ENCODE assay signal across 20 cellular contexts in genomic region chr18:43559507-43559906, GRCh38.
DNase-seq lines count a peak whose midpoint lies in the region; ATAC-seq and TF ChIP-seq lines count a peak whose summit lies in the region.
"Had no signal": no experiment of that assay in that cellular context is flagged by ENCODE, and none has a peak within 500 bp of the region (broad histone marks: within the 10 kb centered on the region; RNA-seq: fewer than 3 reads in every experiment).

No MANE protein-coding gene starts in this region.

- no peaks in the 10 kb centered on the region for H3K4me1 Mint-ChIP-seq in CD14-positive monocyte
- peaks cover 5% of the 10 kb centered on the region for H3K4me1 Mint-ChIP-seq in chondrocyte (ENCODE audit: low read depth)
- H3K4me1 Mint-ChIP-seq: CD4-positive, alpha-beta memory T cell had no signal

- H3K4me3 Mint-ChIP-seq in CD14-positive monocyte (no peak overlapping the region), chondrocyte (ENCODE audit: unreplicated experiment) (no peak overlapping the region)
- H3K4me3 Mint-ChIP-seq: CD4-positive, alpha-beta memory T cell; HFFc6 had no signal

- peaks cover 0 to 3% (median 1%) of the 10 kb centered on the region in 3 donors for H3K27me3 Mint-ChIP-seq in CD14-positive monocyte (ENCODE audit: low read depth in 3 of 3)
- peaks cover 29% of the 10 kb centered on the region for H3K27me3 Mint-ChIP-seq in chondrocyte (ENCODE audit: low read depth)
- H3K27me3 Mint-ChIP-seq: CD4-positive, alpha-beta memory T cell had no signal

- TF ChIP-seq CTCF in CD14-positive monocyte (IDR thresholded peaks at IDR 0.05) (no peak), chondrocyte (IDR thresholded peaks at IDR 0.05) (no peak)

- intact Hi-C loops in CD14-positive monocyte (cut with micrococcal nuclease) = no loop called here

- peak overlapping the region in 1 of 7 donors; percentile 43 for H3K27ac Mint-ChIP-seq in CD14-positive monocyte
- no peak overlapping the region for H3K27ac Mint-ChIP-seq in chondrocyte (ENCODE audit: unreplicated experiment)
- H3K27ac Mint-ChIP-seq: CD4-positive, alpha-beta memory T cell; HFFc6 had no signal

- H3K9me3 Mint-ChIP-seq in CD14-positive monocyte (peaks cover 0 to 2% (median 0%) of the 10 kb centered on the region in 7 donors), chondrocyte (ENCODE audit: low read depth) (peaks cover 21% of the 10 kb centered on the region)

- no peak for ATAC-seq in GM18511 (IDR thresholded peaks at IDR 0.05; ENCODE audit: unreplicated experiment)
- ATAC-seq: A549 had no signal

- H3K36me3 Mint-ChIP-seq in CD14-positive monocyte (no peaks in the 10 kb centered on the region), chondrocyte (ENCODE audit: low read depth) (peaks cover 5% of the 10 kb centered on the region)
- H3K36me3 Mint-ChIP-seq: CD4-positive, alpha-beta memory T cell had no signal

- DNase-seq in DMS53 (lab: John Stamatoyannopoulos, UW) (peak; percentile 17), DMS53 treated with DMSO at 0.1 percent for 48 hours (lab: John Stamatoyannopoulos, UW; ENCODE audit: unreplicated experiment) (no peak), CD14-positive monocyte (ENCODE audit: low spot score) (peak; percentile 39), NCI-H146 treated with DMSO at 0.1 percent for 48 hours (lab: John Stamatoyannopoulos, UW; ENCODE audit: unreplicated experiment) (peak; percentile 32), chondrocyte (ENCODE audit: low spot score) (peak; percentile 56), D341Med (ENCODE audit: low spot score) (no peak)
- no peak for DNase-seq in activated effector memory CD4-positive, alpha-beta T cell treated with anti-CD3 and anti-CD28 coated beads, Interleukin-2, amount 50 U/mL, for 16 hours
- DNase-seq: 8988T; ACHN; AML-193; BE2C; Calu3; CD4-positive, alpha-beta memory T cell; COR-L47; DMS79 treated with DMSO at 0.1 percent for 48 hours; GF-D8; GOT3; HFFc6 had no signal

Comparison
In these comparisons a context has a peak if more than half of its experiments do, and no peak if none do; other contexts are left out.
1. DNase-seq: peak in DMS53 (single experiment), CD14-positive monocyte (single experiment), NCI-H146 treated with DMSO at 0.1 percent for 48 hours (single experiment) and chondrocyte (single experiment); none in DMS53 treated with DMSO at 0.1 percent for 48 hours (single experiment), D341Med (single experiment) and activated effector memory CD4-positive, alpha-beta T cell treated with anti-CD3 and anti-CD28 coated beads, Interleukin-2, amount 50 U/mL, for 16 hours (single experiment).